ENCODE assay signal across 4 cellular contexts in the genomic region with DNA sequence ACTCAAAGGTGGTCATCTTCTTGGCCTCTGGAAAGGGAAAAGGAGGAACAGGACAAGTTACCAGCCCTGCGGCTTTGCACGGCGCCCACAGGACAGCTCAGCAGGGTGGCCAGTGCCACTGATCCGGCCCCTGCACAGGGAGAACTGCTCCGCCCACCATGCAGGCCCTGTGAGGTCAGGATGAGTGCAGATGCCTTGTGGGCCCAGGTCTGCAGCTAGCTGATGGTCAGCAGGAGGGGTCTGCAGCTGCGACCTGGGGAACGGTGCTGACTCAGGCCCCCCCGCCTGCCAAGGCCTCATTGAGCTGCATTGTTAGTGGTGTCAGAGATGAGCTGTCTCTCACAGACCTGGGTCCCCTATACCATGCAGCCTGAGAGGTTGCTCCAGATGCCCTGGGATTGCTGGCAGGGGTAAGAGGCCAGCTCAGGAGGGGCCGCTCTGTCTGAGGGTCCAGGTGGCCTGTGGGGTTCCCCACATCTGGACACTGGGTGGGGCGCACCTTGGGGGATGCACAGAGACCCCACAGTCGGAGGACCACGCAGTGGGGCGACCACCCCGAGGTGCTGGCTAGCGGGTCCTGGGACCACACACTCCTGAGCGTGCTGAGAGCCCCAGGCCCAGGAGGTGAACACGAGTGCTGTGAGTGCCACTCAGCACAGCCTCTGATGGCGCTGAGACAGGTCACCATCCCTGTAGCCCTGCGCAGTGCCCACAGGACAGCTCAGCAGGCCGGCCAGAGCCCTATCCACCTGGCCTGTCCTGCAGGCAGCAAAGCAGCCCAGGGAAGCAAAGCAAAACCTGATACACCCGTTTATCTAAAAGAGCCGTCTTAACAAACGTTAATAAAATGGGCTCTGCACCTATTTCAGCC. TPM values are rescaled to one million over a fixed set of nuclear protein-coding genes. Genes with fewer than 3 reads are reported as not detected.
"Had no signal": no experiment of that assay in that cellular context is flagged by ENCODE, and none has a peak within 500 bp of the region (broad histone marks: within the 10 kb centered on the region; RNA-seq: fewer than 3 reads in every experiment).

No MANE protein-coding gene starts in this region.

RNA-seq across cellular contexts. Expression of a gene that starts 39.0 kb away (rescaled TPM):
- total RNA-seq: lung microvascular endothelial cell; renal cortical epithelial cell; T-helper 1 cell treated with Interleukin-12 subunit alpha and Interleukin-12 subunit beta and Interleukin-4 antibody, amounts not matched to agents 30 ng/mL and 1 ng/mL, for 36 hours had no signal
- polyA plus RNA-seq: immature natural killer cell had no signal
